Comparison of ENCODE assay signal across 1 cellular context in genomic region chr20:63864545-63864977, GRCh38.
A peak's percentile ranks its signal among the peaks of the same experiment; 100 is the strongest.
TF ChIP-seq lines count a peak whose summit lies in the region.

No MANE protein-coding gene starts in this region.

TF ChIP-seq in HEK293, 187 proteins besides CTCF, POLR2A, EP300 and RAD21 (continued from another document):
- TF ChIP-seq KLF16 (tag by site-specific recombination; IDR thresholded peaks at IDR 0.05) = no peak; the same call in none of the 2 replicates
- peak; percentile 45; the same call in 1 of the 2 replicates for TF ChIP-seq OVOL3 (tag by site-specific recombination; IDR thresholded peaks at IDR 0.05)
- peak; percentile 85 for TF ChIP-seq ZFP3 (tag by site-specific recombination; IDR thresholded peaks at IDR 0.05; ENCODE audit: low read depth)
- TF ChIP-seq, protein P1, sequence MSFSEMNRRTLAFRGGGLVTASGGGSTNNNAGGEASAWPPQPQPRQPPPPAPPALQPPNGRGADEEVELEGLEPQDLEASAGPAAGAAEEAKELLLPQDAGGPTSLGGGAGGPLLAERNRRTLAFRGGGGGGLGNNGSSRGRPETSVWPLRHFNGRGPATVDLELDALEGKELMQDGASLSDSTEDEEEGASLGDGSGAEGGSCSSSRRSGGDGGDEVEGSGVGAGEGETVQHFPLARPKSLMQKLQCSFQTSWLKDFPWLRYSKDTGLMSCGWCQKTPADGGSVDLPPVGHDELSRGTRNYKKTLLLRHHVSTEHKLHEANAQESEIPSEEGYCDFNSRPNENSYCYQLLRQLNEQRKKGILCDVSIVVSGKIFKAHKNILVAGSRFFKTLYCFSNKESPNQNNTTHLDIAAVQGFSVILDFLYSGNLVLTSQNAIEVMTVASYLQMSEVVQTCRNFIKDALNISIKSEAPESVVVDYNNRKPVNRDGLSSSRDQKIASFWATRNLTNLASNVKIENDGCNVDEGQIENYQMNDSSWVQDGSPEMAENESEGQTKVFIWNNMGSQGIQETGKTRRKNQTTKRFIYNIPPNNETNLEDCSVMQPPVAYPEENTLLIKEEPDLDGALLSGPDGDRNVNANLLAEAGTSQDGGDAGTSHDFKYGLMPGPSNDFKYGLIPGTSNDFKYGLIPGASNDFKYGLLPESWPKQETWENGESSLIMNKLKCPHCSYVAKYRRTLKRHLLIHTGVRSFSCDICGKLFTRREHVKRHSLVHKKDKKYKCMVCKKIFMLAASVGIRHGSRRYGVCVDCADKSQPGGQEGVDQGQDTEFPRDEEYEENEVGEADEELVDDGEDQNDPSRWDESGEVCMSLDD (tag by site-specific recombination; IDR thresholded peaks at IDR 0.05) = peak; percentile 14; the same call in 1 of the 2 replicates
- peak; percentile 72 for TF ChIP-seq GLIS2 (tag by site-specific recombination; IDR thresholded peaks at IDR 0.05)
- no peak for TF ChIP-seq ZNF518A (tag by site-specific recombination; conservative IDR thresholded peaks at IDR 0.05; ENCODE audit: low read depth)
- 0 out of 2 replicates have a peak, but pooled peaks have one; percentile 70 for TF ChIP-seq ZSCAN18 (tag by site-specific recombination; IDR thresholded peaks at IDR 0.05)
- TF ChIP-seq ZXDB (tag by site-specific recombination; IDR thresholded peaks at IDR 0.05) = peak; percentile 56; the same call in 1 of the 2 replicates
- no peak for TF ChIP-seq ZNF223 (tag by site-specific recombination; IDR thresholded peaks at IDR 0.05)
- TF ChIP-seq SP7 (tag by site-specific recombination; IDR thresholded peaks at IDR 0.05) = peak; percentile 57; the same call in 1 of the 2 replicates
- TF ChIP-seq BCL11A (tag by site-specific recombination; IDR thresholded peaks at IDR 0.05; ENCODE audit: low read depth) = peak; percentile 52; the same call in 1 of the 2 replicates
